Comparison of ENCODE assay signal across 1 cellular context in genomic region chr12:48125542-48125941, GRCh38. TPM values are rescaled to one million over a fixed set of nuclear protein-coding genes. Genes with fewer than 3 reads are reported as not detected.
"Had no signal": no experiment of that assay in that cellular context is flagged by ENCODE, and none has a peak within 500 bp of the region (broad histone marks: within the 10 kb centered on the region; RNA-seq: fewer than 3 reads in every experiment).

No MANE protein-coding gene starts in this region.

RNA-seq across cellular contexts. Expression of gene CCDC184, which starts 57.9 kb away (rescaled TPM):
- total RNA-seq: HepG2 had no signal
- polyA plus RNA-seq: HepG2 had no signal
